In genomic region chr19:43651758-43652545, GRCh38 we compare ENCODE assay signal across 8 cellular contexts. TPM values are rescaled to one million over a fixed set of nuclear protein-coding genes. Genes with fewer than 3 reads are reported as not detected.
DNase-seq lines count a peak whose midpoint lies in the region; ATAC-seq lines count a peak whose summit lies in the region.

No MANE protein-coding gene starts in this region.

- H3K4me3 Mint-ChIP-seq in stimulated activated memory B cell treated with anti-CD40 and anti-IgM and Interleukin-4, amounts not matched to agents 10 μg/mL and 1 μg/mL and 100 μg/mL, for 72 hours, result peak overlapping the region; percentile 38

- peak; percentile 40 for DNase-seq in NK-92 treated with Interleukin-12 subunit alpha and Interleukin-12 subunit beta, amount 100 ng/mL, for 24 hours (lab: John Stamatoyannopoulos, UW)
- DNase-seq in NK-92 (lab: John Stamatoyannopoulos, UW; ENCODE audit: unreplicated experiment) (no peak), MV-4-11 (lab: John Stamatoyannopoulos, UW) (peak; percentile 83), UCSD-AML1 (lab: John Stamatoyannopoulos, UW; ENCODE audit: unreplicated experiment) (peak; percentile 60), dermis microvascular lymphatic vessel endothelial cell (ENCODE audit: low read depth in 2 of 2) (peak; percentile 41 to 73), lung microvascular endothelial cell (ENCODE audit: low read depth in 2 of 2) (peak; percentile 73 to 77), T-helper 9 cell (no peak)

- no peak overlapping the region for H3K27ac Mint-ChIP-seq in stimulated activated memory B cell treated with anti-CD40 and anti-IgM and Interleukin-4, amounts not matched to agents 10 μg/mL and 1 μg/mL and 100 μg/mL, for 72 hours

- H3K9me3 Mint-ChIP-seq in stimulated activated memory B cell treated with anti-CD40 and anti-IgM and Interleukin-4, amounts not matched to agents 10 μg/mL and 1 μg/mL and 100 μg/mL, for 72 hours, result no peaks in the 10 kb centered on the region

- H3K4me1 Mint-ChIP-seq in stimulated activated memory B cell treated with anti-CD40 and anti-IgM and Interleukin-4, amounts not matched to agents 10 μg/mL and 1 μg/mL and 100 μg/mL, for 72 hours, result peaks cover 5% of the 10 kb centered on the region

- peaks cover 34% of the 10 kb centered on the region for H3K27me3 Mint-ChIP-seq in stimulated activated memory B cell treated with anti-CD40 and anti-IgM and Interleukin-4, amounts not matched to agents 10 μg/mL and 1 μg/mL and 100 μg/mL, for 72 hours

- no peaks in the 10 kb centered on the region for H3K36me3 Mint-ChIP-seq in stimulated activated memory B cell treated with anti-CD40 and anti-IgM and Interleukin-4, amounts not matched to agents 10 μg/mL and 1 μg/mL and 100 μg/mL, for 72 hours

- ATAC-seq in stimulated activated memory B cell treated with anti-CD40 and anti-IgM and Interleukin-4, amounts not matched to agents 10 μg/mL and 1 μg/mL and 100 μg/mL, for 72 hours, result no peak

RNA-seq across cellular contexts. Expression of gene CADM4, which starts 12.3 kb away (rescaled TPM):
- total RNA-seq in dermis microvascular lymphatic vessel endothelial cell, result 9.2 and 22.9 TPM in 2 replicates
- 10.5 and 23.0 TPM in 2 replicates for total RNA-seq in lung microvascular endothelial cell

RNA-seq across cellular contexts. Expression of gene PLAUR, which starts 18.0 kb away (rescaled TPM):
- total RNA-seq in dermis microvascular lymphatic vessel endothelial cell, result 9.6 and 12.8 TPM in 2 replicates
- total RNA-seq in lung microvascular endothelial cell, result 7.3 and 13.9 TPM in 2 replicates

RNA-seq across cellular contexts. Expression of gene ZNF428, which starts 32.5 kb away (rescaled TPM):
- total RNA-seq in dermis microvascular lymphatic vessel endothelial cell (55.1 and 60.6 TPM in 2 replicates), lung microvascular endothelial cell (58.6 and 69.8 TPM in 2 replicates)

RNA-seq across cellular contexts. Expression of gene SRRM5, which starts 40.1 kb away (rescaled TPM):
- total RNA-seq in dermis microvascular lymphatic vessel endothelial cell (under 0.01 TPM in 1 of 2 replicates, not detected in the other), lung microvascular endothelial cell (not detected in 2 replicates)

RNA-seq across cellular contexts. Expression of gene ZNF576, which starts 55.6 kb away (rescaled TPM):
- total RNA-seq in dermis microvascular lymphatic vessel endothelial cell (6.7 and 9.0 TPM in 2 replicates), lung microvascular endothelial cell (5.9 and 9.1 TPM in 2 replicates)

Comparison
In these comparisons a context has a peak if more than half of its experiments do, and no peak if none do; other contexts are left out.
1. DNase-seq: peak in NK-92 treated with Interleukin-12 subunit alpha and Interleukin-12 subunit beta, amount 100 ng/mL, for 24 hours (single experiment), MV-4-11 (single experiment), UCSD-AML1 (single experiment), dermis microvascular lymphatic vessel endothelial cell (2 of 2) and lung microvascular endothelial cell (2 of 2); none in NK-92 (single experiment) and T-helper 9 cell (single experiment).